Comparison of ENCODE assay signal across 1 cellular context in genomic region chr19:58382997-58383603, GRCh38.
TF ChIP-seq lines count a peak whose summit lies in the region.

No MANE protein-coding gene starts in this region.

TF ChIP-seq in WTC11, 78 proteins besides CTCF, POLR2A, EP300 and RAD21 (continued from another document):
- TF ChIP-seq FOXP4 (CRISPR knock-in tag; IDR thresholded peaks at IDR 0.05) (no peak), E2F5 (CRISPR knock-in tag; IDR thresholded peaks at IDR 0.05) (no peak), ZMAT4 (CRISPR knock-in tag; IDR thresholded peaks at IDR 0.05) (no peak), SMAD3 (CRISPR knock-in tag; IDR thresholded peaks at IDR 0.05; ENCODE audit: borderline replicate concordance) (no peak), ZSCAN18 (CRISPR knock-in tag; IDR thresholded peaks at IDR 0.05) (no peak), MXD4 (CRISPR knock-in tag; IDR thresholded peaks at IDR 0.05; ENCODE audit: borderline replicate concordance) (no peak)
